1 cellular context compared by ENCODE assay signal in genomic region chr20:29079769-29080690, GRCh38.
TF ChIP-seq lines count a peak whose summit lies in the region.

No MANE protein-coding gene starts in this region.

TF ChIP-seq in HepG2, 621 proteins besides CTCF, POLR2A, EP300 and RAD21 (continued from another document and continues in another):
- TF ChIP-seq REPIN1 (CRISPR knock-in tag; IDR thresholded peaks at IDR 0.05; ENCODE audit: borderline replicate concordance, low read depth) (peak; percentile 57; the same call in 1 of the 2 replicates), RBFOX2 (IDR thresholded peaks at IDR 0.05; ENCODE audit: low read depth, low read length) (peak; percentile 70), MAFF (IDR thresholded peaks at IDR 0.05; ENCODE audit: low read depth, low read length) (peak; percentile 19; the same call in 1 of the 2 replicates), ZNF556 (CRISPR knock-in tag; IDR thresholded peaks at IDR 0.05; ENCODE audit: borderline replicate concordance) (peak; percentile 57; the same call in 1 of the 2 replicates), ZNF503 (CRISPR knock-in tag; IDR thresholded peaks at IDR 0.05) (peak; percentile 60; the same call in 1 of the 2 replicates), GATAD1 (CRISPR knock-in tag; IDR thresholded peaks at IDR 0.05) (peak; percentile 87), RBM22 (optimal IDR thresholded peaks at IDR 0.05; ENCODE audit: low read length) (no peak), CSRNP1 (CRISPR knock-in tag; IDR thresholded peaks at IDR 0.05) (peak; percentile 45; the same call in 1 of the 2 replicates), HDAC2 (CRISPR knock-in tag; IDR thresholded peaks at IDR 0.05) (peak; percentile 59), MAFK (conservative IDR thresholded peaks at IDR 0.05 in 1 of 2, IDR thresholded peaks at IDR 0.05 in 1 of 2; ENCODE audit: low read length in 2 of 2) (no peak; a peak in 1 of 4 replicates), NFRKB (IDR thresholded peaks at IDR 0.05) (no peak), ZNF784 (CRISPR knock-in tag; IDR thresholded peaks at IDR 0.05; ENCODE audit: borderline replicate concordance) (no peak), ZBTB44 (CRISPR knock-in tag; IDR thresholded peaks at IDR 0.05) (no peak), SALL2 (CRISPR knock-in tag; IDR thresholded peaks at IDR 0.05) (peak; percentile 63; the same call in 1 of the 2 replicates), ZNF646 (CRISPR knock-in tag; IDR thresholded peaks at IDR 0.05) (no peak), ISL2 (CRISPR knock-in tag; IDR thresholded peaks at IDR 0.05) (peak; percentile 57; the same call in 1 of the 2 replicates), ZNF878 (CRISPR knock-in tag; IDR thresholded peaks at IDR 0.05) (0 out of 2 replicates have a peak, but pooled peaks have one; percentile 32), PCBP2 (optimal IDR thresholded peaks at IDR 0.05; ENCODE audit: low read depth, low read length, poor library complexity, severe bottlenecking) (no peak), NAIF1 (CRISPR knock-in tag; IDR thresholded peaks at IDR 0.05; ENCODE audit: borderline replicate concordance) (no peak), GFI1 (CRISPR knock-in tag; IDR thresholded peaks at IDR 0.05; ENCODE audit: borderline replicate concordance) (no peak; the same call in 1 of the 2 replicates), ZNF496 (CRISPR knock-in tag; IDR thresholded peaks at IDR 0.05; ENCODE audit: insufficient replicate concordance) (no peak), GATAD2A (CRISPR knock-in tag; IDR thresholded peaks at IDR 0.05) (no peak), DNMT3B (CRISPR knock-in tag; conservative IDR thresholded peaks at IDR 0.05) (no peak), CHCHD3 (CRISPR knock-in tag; IDR thresholded peaks at IDR 0.05) (no peak), FOSL2 (CRISPR knock-in tag; IDR thresholded peaks at IDR 0.05) (peak; percentile 44), FOXA3 (CRISPR knock-in tag; IDR thresholded peaks at IDR 0.05) (0 out of 2 replicates have a peak, but pooled peaks have one; percentile 26), HOXA3 (CRISPR knock-in tag; IDR thresholded peaks at IDR 0.05) (0 out of 2 replicates have a peak, but pooled peaks have one; percentile 37), E2F2 (CRISPR knock-in tag; IDR thresholded peaks at IDR 0.05; ENCODE audit: borderline replicate concordance) (peak; percentile 40; the same call in 1 of the 2 replicates), TOPORS (CRISPR knock-in tag; IDR thresholded peaks at IDR 0.05) (no peak), ATF2 (CRISPR knock-in tag; IDR thresholded peaks at IDR 0.05) (no peak), MXD3 (CRISPR knock-in tag; IDR thresholded peaks at IDR 0.05) (0 out of 2 replicates have a peak, but pooled peaks have one; percentile 18), HOXA9 (CRISPR knock-in tag; IDR thresholded peaks at IDR 0.05; ENCODE audit: borderline replicate concordance) (no peak), YEATS4 (CRISPR knock-in tag; IDR thresholded peaks at IDR 0.05; ENCODE audit: borderline replicate concordance) (peak; percentile 50; the same call in 1 of the 2 replicates), SOX13 (IDR thresholded peaks at IDR 0.05) (0 out of 2 replicates have a peak, but pooled peaks have one; percentile 10), SOX13 (CRISPR knock-in tag; conservative IDR thresholded peaks at IDR 0.05 in 1 of 2, IDR thresholded peaks at IDR 0.05 in 1 of 2) (0 out of 4 replicates have a peak, but pooled peaks of 1 of the 2 experiments have one; percentile 6), RFXANK (CRISPR knock-in tag; IDR thresholded peaks at IDR 0.05) (no peak), ZNF350 (CRISPR knock-in tag; IDR thresholded peaks at IDR 0.05; ENCODE audit: borderline replicate concordance, low read depth) (peak; percentile 64; the same call in 1 of the 2 replicates), ELF1 (CRISPR knock-in tag; IDR thresholded peaks at IDR 0.05) (peak; percentile 97), REL (CRISPR knock-in tag; conservative IDR thresholded peaks at IDR 0.05) (no peak), ZNF883 (CRISPR knock-in tag; IDR thresholded peaks at IDR 0.05; ENCODE audit: not compliant biosample characterization) (peak; percentile 39), ZNF280D (CRISPR knock-in tag; IDR thresholded peaks at IDR 0.05) (0 out of 2 replicates have a peak, but pooled peaks have one; percentile 19), ZNF772 (CRISPR knock-in tag; IDR thresholded peaks at IDR 0.05) (peak; percentile 55; the same call in 1 of the 2 replicates), ZBTB38 (CRISPR knock-in tag; IDR thresholded peaks at IDR 0.05) (0 out of 2 replicates have a peak, but pooled peaks have one; percentile 66)
